In genomic region chr5:179534431-179534830, GRCh38 we compare ENCODE assay signal across 10 cellular contexts. TPM values are rescaled to one million over a fixed set of nuclear protein-coding genes. Genes with fewer than 3 reads are reported as not detected.
DNase-seq lines count a peak whose midpoint lies in the region; ATAC-seq and TF ChIP-seq lines count a peak whose summit lies in the region.
"Had no signal": no experiment of that assay in that cellular context is flagged by ENCODE, and none has a peak within 500 bp of the region (broad histone marks: within the 10 kb centered on the region; RNA-seq: fewer than 3 reads in every experiment).

No MANE protein-coding gene starts in this region.

- peak overlapping the region in 4 of 8 donors; percentile 2 to 45 (median 18) for H3K4me3 ChIP-seq in spleen
- H3K4me3 ChIP-seq: suprapubic skin had no signal

- H3K9me3 ChIP-seq in T-helper 17 cell (ENCODE audit: control insufficient read depth, low read length, poor library complexity, severe bottlenecking) (no peaks in the 10 kb centered on the region), spleen (no peaks in the 10 kb centered on the region)
- H3K9me3 ChIP-seq: suprapubic skin had no signal

- no peak overlapping the region for H3K27ac Mint-ChIP-seq in T-helper 17 cell

- ATAC-seq in GM21825 (IDR thresholded peaks at IDR 0.05; ENCODE audit: unreplicated experiment) (peak; percentile 62), T-helper 17 cell (no peak)

- POLR2A ChIA-PET in HEK293T (lab: Yijun Ruan, JAX), result no interaction called here

- peaks cover 0 to 41% (median 29%) of the 10 kb centered on the region in 6 donors for H3K4me1 ChIP-seq in spleen

- H3K27ac ChIP-seq in spleen, result peak overlapping the region in 7 of 8 donors; percentile 20 to 71 (median 59)
- H3K27ac ChIP-seq: suprapubic skin had no signal

- CTCF ChIA-PET in HEK293T (lab: Yijun Ruan, JAX), result no interaction called here

- H3K4me3 Mint-ChIP-seq in T-helper 17 cell, result peak overlapping the region; percentile 33
- H3K4me3 Mint-ChIP-seq: neural crest cell had no signal

- intact Hi-C loops in spleen (cut with DNase I; ENCODE audit: low total_unique reads), result no loop called here

- peaks cover 8% of the 10 kb centered on the region for H3K4me1 Mint-ChIP-seq in T-helper 17 cell

- H3K36me3 Mint-ChIP-seq in T-helper 17 cell (ENCODE audit: low read depth), result peaks cover 5% of the 10 kb centered on the region

- no peaks in the 10 kb centered on the region for H3K36me3 ChIP-seq in spleen
- H3K36me3 ChIP-seq: suprapubic skin had no signal

- peaks cover 6% of the 10 kb centered on the region for H3K27me3 Mint-ChIP-seq in T-helper 17 cell

- DNase-seq in activated effector memory CD4-positive, alpha-beta T cell treated with anti-CD3 and anti-CD28 coated beads, Interleukin-2, amount 50 U/mL, for 16 hours, result peak; percentile 25
- DNase-seq in activated effector memory CD4-positive, alpha-beta T cell treated with Interleukin-2 at 50 U/mL for 16 hours, result no peak
- DNase-seq in T-helper 17 cell, result no peak
- no peak for DNase-seq in spleen
- DNase-seq in HEK293T (ENCODE audit: extremely low spot score), result no peak
- DNase-seq in GOT3 (lab: John Stamatoyannopoulos, UW), result no peak
- no peak for DNase-seq in stimulated activated CD4-positive, alpha-beta T cell treated with anti-CD3 and anti-CD28 coated beads, Interleukin-12 subunit alpha, Interleukin-12 subunit beta, amount 100 ng/mL, for 4 hours

- TF ChIP-seq POLR2A in spleen (IDR thresholded peaks at IDR 0.05), result no peak

- no peak for TF ChIP-seq CTCF in spleen (IDR thresholded peaks at IDR 0.05 in 8 of 11, conservative IDR thresholded peaks at IDR 0.05 in 3 of 11)

- WGBS in spleen, 5 donors, result 43 to 71% (median 66%) methylated on average over 12 of the region's 12 CpGs

- no peaks in the 10 kb centered on the region for H3K27me3 ChIP-seq in spleen (replicated peaks in 1 of 7)
- H3K27me3 ChIP-seq: suprapubic skin had no signal

TF ChIP-seq in HEK293T, 16 proteins besides CTCF, POLR2A, EP300 and RAD21:
- TF ChIP-seq HDGF (IDR thresholded peaks at IDR 0.05; ENCODE audit: borderline replicate concordance) (no peak), SUZ12 (IDR thresholded peaks at IDR 0.05) (no peak), CTBP1 (IDR thresholded peaks at IDR 0.05; ENCODE audit: borderline replicate concordance) (no peak), FOXK2 (IDR thresholded peaks at IDR 0.05) (no peak), LEF1 (IDR thresholded peaks at IDR 0.05; ENCODE audit: borderline replicate concordance) (no peak), TARDBP (IDR thresholded peaks at IDR 0.05) (no peak), FOXM1 (IDR thresholded peaks at IDR 0.05; ENCODE audit: borderline replicate concordance) (no peak), PKNOX1 (IDR thresholded peaks at IDR 0.05) (no peak), ZNF384 (IDR thresholded peaks at IDR 0.05) (no peak)

RNA-seq across cellular contexts. Expression of gene RUFY1, which starts 15.9 kb away (rescaled TPM):
- total RNA-seq in T-helper 17 cell (100 to 1,000 TPM in 1 of 2 donors, 10 to 100 TPM in 1; 45.5 to 122 TPM), spleen (10 to 100 TPM; 59.5 to 89.6 (median 69.3) TPM)
- 10 to 100 TPM; 33.9 to 43.2 (median 36.0) TPM for polyA plus RNA-seq in spleen
